30 cellular contexts compared by ENCODE assay signal in genomic region chr10:7027237-7027912, GRCh38.
"Had no signal": no experiment of that assay in that cellular context is flagged by ENCODE, and none has a peak within 500 bp of the region (broad histone marks: within the 10 kb centered on the region; RNA-seq: fewer than 3 reads in every experiment).

No MANE protein-coding gene starts in this region.

- H3K27me3 Mint-ChIP-seq: activated CD4-positive, alpha-beta T cell treated with anti-CD3 and anti-CD28 coated beads for 36 hours; activated naive CD8-positive, alpha-beta T cell treated with anti-CD3 and anti-CD28 coated beads, Interleukin-2, amount 50 U/mL, for 24 hours had no signal

- H3K27ac ChIP-seq: ascending aorta, body of pancreas, Peyer's patch, RWPE1, SJSA1, VCaP had no signal

- H3K27ac Mint-ChIP-seq: activated CD4-positive, alpha-beta T cell treated with anti-CD3 and anti-CD28 coated beads for 36 hours had no signal

- ATAC-seq: body of pancreas had no signal

- H3K4me3 ChIP-seq: ascending aorta, body of pancreas, Peyer's patch, SJSA1 had no signal

- H3K4me3 Mint-ChIP-seq: activated CD4-positive, alpha-beta memory T cell treated with anti-CD3 and anti-CD28 coated beads, Interleukin-2, amount 10 ng/mL, durations not matched to agents 7 days and 5 days; activated CD4-positive, alpha-beta T cell treated with anti-CD3 and anti-CD28 coated beads for 36 hours had no signal

- FAIRE-seq: bronchial epithelial cell had no signal

- H3K4me1 ChIP-seq: ascending aorta, body of pancreas, Peyer's patch, SJSA1 had no signal

- H3K36me3 ChIP-seq: ascending aorta, Peyer's patch, SJSA1 had no signal

- H3K27me3 ChIP-seq: ascending aorta, body of pancreas, Peyer's patch, SJSA1 had no signal

- DNase-seq: activated CD4-positive, alpha-beta memory T cell treated with anti-CD3 and anti-CD28 coated beads, Interleukin-2, amount 10 ng/mL, durations not matched to agents 7 days and 5 days; activated CD4-positive, alpha-beta T cell treated with anti-CD3 and anti-CD28 coated beads for 36 hours; activated CD4-positive, alpha-beta T cell treated with anti-CD3 and anti-CD28 coated beads, Interleukin-2, amount 50 U/mL, for 1 hour; activated CD4-positive, CD25-positive, alpha-beta regulatory T cell; activated CD8-positive, alpha-beta memory T cell treated with anti-CD3 and anti-CD28 coated beads, Interleukin-2, amount 50 U/mL, for 48 hours; activated effector memory CD4-positive, alpha-beta T cell treated with Interleukin-2 at 50 U/mL for 16 hours; activated naive CD4-positive, alpha-beta T cell; activated naive CD8-positive, alpha-beta T cell treated with anti-CD3 and anti-CD28 coated beads, Interleukin-2, amount 50 U/mL, for 24 hours; activated T-cell treated with anti-CD3 and anti-CD28 coated beads, Interleukin-2, amount 50 U/mL, for 1 hour; amniotic stem cell; body of pancreas; central memory CD4-positive, alpha-beta T cell; KG1; NCI-H1105 treated with DMSO at 0.1 percent for 48 hours; NCI-H146; NCI-H1930; NCI-H2171; NCI-H2227 treated with DMSO at 0.1 percent for 48 hours; NCI-H446 treated with DMSO at 0.1 percent for 48 hours; NCI-H526; NCI-H82; NK-92 treated with Interleukin-12 subunit alpha and Interleukin-12 subunit beta, amount 100 ng/mL, for 24 hours; Peyer's patch; Right ventricle myocardium superior; T-helper 2 cell had no signal

- H3K9me3 ChIP-seq: ascending aorta, body of pancreas, Peyer's patch, SJSA1 had no signal
